In genomic region chr11:57241311-57241972, GRCh38 we compare ENCODE assay signal across 2 cellular contexts.
TF ChIP-seq lines count a peak whose summit lies in the region.

No MANE protein-coding gene starts in this region.

TF ChIP-seq in SK-N-SH, 30 proteins besides CTCF, POLR2A, EP300 and RAD21 (continued from another document):
- no peak for TF ChIP-seq REST (IDR thresholded peaks at IDR 0.05; ENCODE audit: low read depth, low read length)
- no peak for TF ChIP-seq USF2 (IDR thresholded peaks at IDR 0.05; ENCODE audit: borderline replicate concordance, low read depth, low read length)
- TF ChIP-seq GABPA (IDR thresholded peaks at IDR 0.05; ENCODE audit: low read depth), result no peak
- TF ChIP-seq SIN3A (IDR thresholded peaks at IDR 0.05; ENCODE audit: borderline replicate concordance, low read depth, low read length), result no peak
- TF ChIP-seq CHD2 (IDR thresholded peaks at IDR 0.05; ENCODE audit: low read length, partially characterized antibody), result no peak
- TF ChIP-seq TCF12 (IDR thresholded peaks at IDR 0.05), result no peak
- TF ChIP-seq ELF1 (IDR thresholded peaks at IDR 0.05), result no peak
- TF ChIP-seq MEF2A (IDR thresholded peaks at IDR 0.05; ENCODE audit: borderline replicate concordance, low read depth), result no peak
- no peak for TF ChIP-seq RXRA (IDR thresholded peaks at IDR 0.05; ENCODE audit: borderline replicate concordance, low read depth)
- TF ChIP-seq YY1 (IDR thresholded peaks at IDR 0.05; ENCODE audit: low read depth), result no peak

TF ChIP-seq in SK-N-SH treated with all-trans-retinoic acid at 6 μM for 48 hours, 23 proteins besides CTCF, POLR2A, EP300 and RAD21 (continued from another document):
- no peak for TF ChIP-seq TSHZ2 (CRISPR knock-in tag; IDR thresholded peaks at IDR 0.05)
